Comparison of ENCODE assay signal across 19 cellular contexts in genomic region chr3:56453027-56453426, GRCh38. TPM values are rescaled to one million over a fixed set of nuclear protein-coding genes. Genes with fewer than 3 reads are reported as not detected.
"Had no signal": no experiment of that assay in that cellular context is flagged by ENCODE, and none has a peak within 500 bp of the region (broad histone marks: within the 10 kb centered on the region; RNA-seq: fewer than 3 reads in every experiment).

No MANE protein-coding gene starts in this region.

- H3K4me3 Mint-ChIP-seq: activated CD4-positive, alpha-beta memory T cell treated with anti-CD3 and anti-CD28 coated beads for 36 hours; activated CD4-positive, alpha-beta T cell treated with anti-CD3 and anti-CD28 coated beads for 36 hours; activated CD8-positive, alpha-beta memory T cell treated with anti-CD3 and anti-CD28 coated beads, Interleukin-2, amount 10 ng/mL, durations not matched to agents 7 days and 5 days; activated naive CD4-positive, alpha-beta T cell treated with anti-CD3 and anti-CD28 coated beads, Interleukin-2, amount 10 ng/mL, durations not matched to agents 7 days and 5 days; dendritic cell treated with granulocyte-macrophage colony-stimulating factor and Interleukin-4, amounts not matched to agents 40 ng/mL and 50 ng/mL, for 4 days; effector memory CD8-positive, alpha-beta T cell; immature natural killer cell; naive thymus-derived CD8-positive, alpha-beta T cell had no signal

- H3K4me1 Mint-ChIP-seq: activated CD8-positive, alpha-beta memory T cell treated with anti-CD3 and anti-CD28 coated beads, Interleukin-2, amount 10 ng/mL, durations not matched to agents 7 days and 5 days; activated naive CD4-positive, alpha-beta T cell treated with anti-CD3 and anti-CD28 coated beads, Interleukin-2, amount 10 ng/mL, durations not matched to agents 7 days and 5 days; immature natural killer cell; naive thymus-derived CD8-positive, alpha-beta T cell had no signal

- H3K4me3 ChIP-seq: ascending aorta, breast epithelium, heart left ventricle, mucosa of descending colon, sigmoid colon, thoracic aorta, upper lobe of right lung had no signal

- H3K27ac Mint-ChIP-seq: activated CD4-positive, alpha-beta memory T cell treated with anti-CD3 and anti-CD28 coated beads for 36 hours; activated CD4-positive, alpha-beta T cell treated with anti-CD3 and anti-CD28 coated beads for 36 hours; activated CD8-positive, alpha-beta memory T cell treated with anti-CD3 and anti-CD28 coated beads, Interleukin-2, amount 10 ng/mL, durations not matched to agents 7 days and 5 days; activated naive CD4-positive, alpha-beta T cell treated with anti-CD3 and anti-CD28 coated beads, Interleukin-2, amount 10 ng/mL, durations not matched to agents 7 days and 5 days; dendritic cell treated with granulocyte-macrophage colony-stimulating factor and Interleukin-4, amounts not matched to agents 40 ng/mL and 50 ng/mL, for 4 days; effector memory CD8-positive, alpha-beta T cell; immature natural killer cell; naive thymus-derived CD8-positive, alpha-beta T cell had no signal

- H3K9me3 Mint-ChIP-seq: activated CD4-positive, alpha-beta memory T cell treated with anti-CD3 and anti-CD28 coated beads for 36 hours; activated naive CD4-positive, alpha-beta T cell treated with anti-CD3 and anti-CD28 coated beads, Interleukin-2, amount 10 ng/mL, durations not matched to agents 7 days and 5 days; dendritic cell treated with granulocyte-macrophage colony-stimulating factor and Interleukin-4, amounts not matched to agents 40 ng/mL and 50 ng/mL, for 4 days; effector memory CD8-positive, alpha-beta T cell; immature natural killer cell had no signal

- ATAC-seq: activated CD4-positive, alpha-beta T cell treated with anti-CD3 and anti-CD28 coated beads for 36 hours; activated CD8-positive, alpha-beta memory T cell treated with anti-CD3 and anti-CD28 coated beads, Interleukin-2, amount 10 ng/mL, durations not matched to agents 7 days and 5 days; effector memory CD8-positive, alpha-beta T cell; heart left ventricle; left cardiac atrium; mucosa of descending colon; naive thymus-derived CD8-positive, alpha-beta T cell; upper lobe of right lung had no signal

- DNase-seq: activated CD4-positive, alpha-beta memory T cell treated with anti-CD3 and anti-CD28 coated beads for 36 hours; activated CD4-positive, alpha-beta T cell treated with anti-CD3 and anti-CD28 coated beads for 36 hours; activated CD8-positive, alpha-beta memory T cell treated with anti-CD3 and anti-CD28 coated beads, Interleukin-2, amount 10 ng/mL, durations not matched to agents 7 days and 5 days; activated naive CD4-positive, alpha-beta T cell treated with anti-CD3 and anti-CD28 coated beads, Interleukin-2, amount 10 ng/mL, durations not matched to agents 7 days and 5 days; activated T-cell treated with anti-CD3 and anti-CD28 coated beads, Interleukin-2, amount 50 U/mL, for 1 hour; effector memory CD8-positive, alpha-beta T cell; foreskin melanocyte; heart left ventricle; immature natural killer cell; left cardiac atrium; mucosa of descending colon; naive thymus-derived CD8-positive, alpha-beta T cell; sigmoid colon; stimulated activated CD4-positive, alpha-beta T cell treated with anti-CD3 and anti-CD28 coated beads, Interleukin-1b, Interleukin-23, amount 100 ng/mL, for 48 hours; upper lobe of right lung had no signal

- H3K36me3 Mint-ChIP-seq: activated CD4-positive, alpha-beta memory T cell treated with anti-CD3 and anti-CD28 coated beads for 36 hours; activated CD8-positive, alpha-beta memory T cell treated with anti-CD3 and anti-CD28 coated beads, Interleukin-2, amount 10 ng/mL, durations not matched to agents 7 days and 5 days; activated naive CD4-positive, alpha-beta T cell treated with anti-CD3 and anti-CD28 coated beads, Interleukin-2, amount 10 ng/mL, durations not matched to agents 7 days and 5 days; immature natural killer cell; naive thymus-derived CD8-positive, alpha-beta T cell had no signal

RNA-seq across cellular contexts. Expression of gene ERC2, which starts 15.2 kb away (rescaled TPM):
- total RNA-seq: activated CD4-positive, alpha-beta memory T cell treated with anti-CD3 and anti-CD28 coated beads for 36 hours; activated CD4-positive, alpha-beta T cell treated with anti-CD3 and anti-CD28 coated beads for 36 hours; activated CD8-positive, alpha-beta memory T cell treated with anti-CD3 and anti-CD28 coated beads, Interleukin-2, amount 10 ng/mL, durations not matched to agents 7 days and 5 days; naive thymus-derived CD8-positive, alpha-beta T cell had no signal
